28 cellular contexts compared by ENCODE assay signal in the genomic region with DNA sequence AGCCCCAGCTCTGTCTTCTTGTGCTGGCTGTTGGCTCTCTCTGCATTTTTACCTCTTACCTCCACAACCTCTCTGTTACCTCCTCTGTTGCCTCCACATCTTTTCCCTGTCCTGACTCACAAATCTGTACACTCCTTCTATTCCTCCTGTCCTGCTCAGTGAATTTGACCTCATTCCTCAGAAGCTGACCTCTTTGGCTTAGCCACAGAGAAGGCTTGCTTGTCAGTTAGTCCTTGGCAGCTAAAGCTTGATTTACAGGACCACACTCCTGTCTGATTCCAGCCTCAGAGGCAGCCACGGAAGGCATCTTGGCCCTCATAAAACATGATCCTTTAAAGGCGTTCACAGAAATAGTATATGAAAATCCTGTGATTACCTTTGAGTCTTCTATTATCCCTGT.
"Had no signal": no experiment of that assay in that cellular context is flagged by ENCODE, and none has a peak within 500 bp of the region (broad histone marks: within the 10 kb centered on the region; RNA-seq: fewer than 3 reads in every experiment).

No MANE protein-coding gene starts in this region.

- H3K27ac Mint-ChIP-seq: activated CD4-positive, alpha-beta memory T cell treated with anti-CD3 and anti-CD28 coated beads for 36 hours; activated CD4-positive, alpha-beta T cell treated with anti-CD3 and anti-CD28 coated beads, Interleukin-2, amount 10 ng/mL, durations not matched to agents 7 days and 5 days; activated naive CD4-positive, alpha-beta T cell treated with anti-CD3 and anti-CD28 coated beads for 36 hours; activated naive CD8-positive, alpha-beta T cell treated with anti-CD3 and anti-CD28 coated beads for 36 hours; activated T-helper 17 cell treated with anti-CD3 and anti-CD28 coated beads, Interleukin-2, amount 50 U/mL, for 72 hours; T-cell had no signal

- DNase-seq: activated CD4-positive, alpha-beta memory T cell treated with anti-CD3 and anti-CD28 coated beads for 36 hours; activated CD4-positive, alpha-beta T cell treated with anti-CD3 and anti-CD28 coated beads, Interleukin-2, amount 10 ng/mL, durations not matched to agents 7 days and 5 days; activated CD4-positive, CD25-positive, alpha-beta regulatory T cell; activated gamma-delta T cell; activated naive CD4-positive, alpha-beta T cell treated with anti-CD3 and anti-CD28 coated beads for 36 hours; activated naive CD8-positive, alpha-beta T cell treated with anti-CD3 and anti-CD28 coated beads for 36 hours; activated T-cell treated with anti-CD3 and anti-CD28 coated beads for 4 hours; activated T-cell treated with anti-CD3 and anti-CD28 coated beads, Interleukin-2, amount 50 U/mL, for 48 hours; brain microvascular endothelial cell; MG63; MV-4-11; NCI-H1092 treated with DMSO at 0.1 percent for 48 hours; NCI-H1436; NCI-H1694 treated with DMSO at 0.1 percent for 48 hours; NCI-H2029 treated with DMSO at 0.1 percent for 48 hours; NCI-H345; NCI-H510A; NCI-H526 treated with DMSO at 0.1 percent for 48 hours; NK-92 treated with Interleukin-12 subunit alpha and Interleukin-12 subunit beta, amount 100 ng/mL, for 24 hours; OCI-M1; RPMI8226; T-cell; T-helper 2 cell; T1000 had no signal

- H3K4me2 ChIP-seq: KMS-11 had no signal

- H3K27me3 Mint-ChIP-seq: activated CD4-positive, alpha-beta memory T cell treated with anti-CD3 and anti-CD28 coated beads for 36 hours; activated CD4-positive, alpha-beta T cell treated with anti-CD3 and anti-CD28 coated beads, Interleukin-2, amount 10 ng/mL, durations not matched to agents 7 days and 5 days; activated naive CD8-positive, alpha-beta T cell treated with anti-CD3 and anti-CD28 coated beads for 36 hours; activated T-helper 17 cell treated with anti-CD3 and anti-CD28 coated beads, Interleukin-2, amount 50 U/mL, for 72 hours; T-cell had no signal

- H3K9ac ChIP-seq: KMS-11 had no signal

- H3K36me3 Mint-ChIP-seq: activated CD4-positive, alpha-beta memory T cell treated with anti-CD3 and anti-CD28 coated beads for 36 hours; activated naive CD8-positive, alpha-beta T cell treated with anti-CD3 and anti-CD28 coated beads for 36 hours; T-cell had no signal

- H3K36me3 ChIP-seq: brain microvascular endothelial cell, cardiac muscle cell, MG63 had no signal

- H3K9me3 ChIP-seq: MG63 had no signal

- H3K9me3 Mint-ChIP-seq: activated CD4-positive, alpha-beta memory T cell treated with anti-CD3 and anti-CD28 coated beads for 36 hours; activated CD4-positive, alpha-beta T cell treated with anti-CD3 and anti-CD28 coated beads, Interleukin-2, amount 10 ng/mL, durations not matched to agents 7 days and 5 days; activated naive CD4-positive, alpha-beta T cell treated with anti-CD3 and anti-CD28 coated beads for 36 hours; activated naive CD8-positive, alpha-beta T cell treated with anti-CD3 and anti-CD28 coated beads for 36 hours; activated T-helper 17 cell treated with anti-CD3 and anti-CD28 coated beads, Interleukin-2, amount 50 U/mL, for 72 hours; T-cell had no signal

- H3K27me3 ChIP-seq: brain microvascular endothelial cell, cardiac muscle cell, MG63 had no signal

- H3K4me1 Mint-ChIP-seq: activated CD4-positive, alpha-beta T cell treated with anti-CD3 and anti-CD28 coated beads, Interleukin-2, amount 10 ng/mL, durations not matched to agents 7 days and 5 days; activated naive CD8-positive, alpha-beta T cell treated with anti-CD3 and anti-CD28 coated beads for 36 hours; activated T-helper 17 cell treated with anti-CD3 and anti-CD28 coated beads, Interleukin-2, amount 50 U/mL, for 72 hours; T-cell had no signal

- H3K4me3 ChIP-seq: cardiac muscle cell, MG63, SK-N-MC had no signal

- H3K4me3 Mint-ChIP-seq: activated CD4-positive, alpha-beta memory T cell treated with anti-CD3 and anti-CD28 coated beads for 36 hours; activated CD4-positive, alpha-beta T cell treated with anti-CD3 and anti-CD28 coated beads, Interleukin-2, amount 10 ng/mL, durations not matched to agents 7 days and 5 days; activated naive CD4-positive, alpha-beta T cell treated with anti-CD3 and anti-CD28 coated beads for 36 hours; activated naive CD8-positive, alpha-beta T cell treated with anti-CD3 and anti-CD28 coated beads for 36 hours; activated T-helper 17 cell treated with anti-CD3 and anti-CD28 coated beads, Interleukin-2, amount 50 U/mL, for 72 hours; T-cell had no signal

- H3K27ac ChIP-seq: brain microvascular endothelial cell, cardiac muscle cell, KMS-11, SK-N-MC had no signal
